In the genomic region with DNA sequence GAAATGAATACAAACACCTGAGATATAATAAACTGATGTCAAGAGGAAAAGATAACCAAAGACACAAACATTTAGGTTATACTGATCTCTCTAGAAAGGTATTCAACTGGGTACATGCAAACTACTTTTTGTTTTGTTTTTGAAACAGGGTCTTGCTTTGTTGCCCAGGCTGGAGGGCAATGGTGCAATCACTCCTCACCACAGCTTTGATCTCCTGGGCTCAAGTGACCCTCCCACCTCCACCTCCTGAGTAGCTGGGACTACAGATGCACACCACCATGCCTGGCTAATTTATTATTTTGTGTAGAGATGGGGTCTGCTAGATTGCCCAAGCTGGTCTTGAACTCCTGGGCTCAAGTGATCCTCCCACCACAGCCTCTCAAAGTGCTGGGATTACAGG, we compare ENCODE assay signal across 1 cellular context.
TF ChIP-seq lines count a peak whose summit lies in the region.

No MANE protein-coding gene starts in this region.

TF ChIP-seq in HepG2, 621 proteins besides CTCF, POLR2A, EP300 and RAD21 (continued from another document):
- TF ChIP-seq KDM2A (CRISPR knock-in tag; IDR thresholded peaks at IDR 0.05; ENCODE audit: borderline replicate concordance, low read depth) (no peak), ZNF616 (CRISPR knock-in tag; IDR thresholded peaks at IDR 0.05; ENCODE audit: low read depth) (no peak), SOX13 (IDR thresholded peaks at IDR 0.05) (no peak), SOX13 (CRISPR knock-in tag; conservative IDR thresholded peaks at IDR 0.05 in 1 of 2, IDR thresholded peaks at IDR 0.05 in 1 of 2) (peak in 1 of 2 experiments; percentile 45; a peak in 1 of 4 replicates), SP5 (CRISPR knock-in tag; IDR thresholded peaks at IDR 0.05; ENCODE audit: borderline replicate concordance, low read depth) (peak; percentile 63), ZNF383 (CRISPR knock-in tag; IDR thresholded peaks at IDR 0.05; ENCODE audit: borderline replicate concordance) (no peak), TCF7 (IDR thresholded peaks at IDR 0.05; ENCODE audit: low read depth) (peak; percentile 72; the same call in 1 of the 2 replicates), NFE2L1 (CRISPR knock-in tag; IDR thresholded peaks at IDR 0.05; ENCODE audit: borderline replicate concordance) (no peak)
